ENCODE assay signal across 8 cellular contexts in genomic region chr14:28754209-28754985, GRCh38. TPM values are rescaled to one million over a fixed set of nuclear protein-coding genes. Genes with fewer than 3 reads are reported as not detected.
DNase-seq lines count a peak whose midpoint lies in the region; ATAC-seq lines count a peak whose summit lies in the region.

No MANE protein-coding gene starts in this region.

- DNase-seq in COLO829 (ENCODE audit: low spot score): peak; percentile 68
- DNase-seq in NCI-H2196 treated with DMSO at 0.1 percent for 48 hours (lab: John Stamatoyannopoulos, UW; ENCODE audit: unreplicated experiment): peak; percentile 19
- DNase-seq in caudate nucleus (lab: John Stamatoyannopoulos, UW): peak in 9 of 61 donors; percentile 23 to 68 (median 42)
- DNase-seq in middle frontal gyrus (ENCODE audit: extremely low spot score, low spot score): peak; percentile 53
- DNase-seq in CD8-positive, alpha-beta memory T cell: no peak
- no peak for DNase-seq in 8988T
- DNase-seq in HuH-7.5 (ENCODE audit: low spot score): no peak

- no peaks in the 10 kb centered on the region for H3K4me1 Mint-ChIP-seq in CD8-positive, alpha-beta memory T cell

- H3K27me3 ChIP-seq in CD8-positive, alpha-beta memory T cell (ENCODE audit: insufficient read depth, low read length, poor library complexity, severe bottlenecking): peaks cover 8% of the 10 kb centered on the region

- H3K9me3 ChIP-seq in CD8-positive, alpha-beta memory T cell (ENCODE audit: low read length): no peaks in the 10 kb centered on the region

- H3K27me3 Mint-ChIP-seq in CD8-positive, alpha-beta memory T cell: peaks cover 24 to 37% of the 10 kb centered on the region in 2 donors

- no peak overlapping the region for H3K27ac Mint-ChIP-seq in CD8-positive, alpha-beta memory T cell

- CTCF ChIA-PET in CD8-positive, alpha-beta memory T cell (lab: Charles Lee): no interaction called here

- no peaks in the 10 kb centered on the region for H3K36me3 ChIP-seq in CD8-positive, alpha-beta memory T cell (ENCODE audit: insufficient read depth, low read length)

- POLR2A ChIA-PET in CD8-positive, alpha-beta memory T cell (lab: Charles Lee): no interaction called here

- no peak overlapping the region for H3K4me3 ChIP-seq in CD8-positive, alpha-beta memory T cell (ENCODE audit: low read length)

- no peak overlapping the region for H3K4me3 Mint-ChIP-seq in CD8-positive, alpha-beta memory T cell

- peaks cover 0 to 2% (median 0%) of the 10 kb centered on the region in 3 donors for H3K36me3 Mint-ChIP-seq in CD8-positive, alpha-beta memory T cell

- H3K4me1 ChIP-seq in CD8-positive, alpha-beta memory T cell (ENCODE audit: insufficient read depth, low read length): no peaks in the 10 kb centered on the region

- H3K27ac ChIP-seq in caudate nucleus (ENCODE audit: low read depth, low read length): peak overlapping the region; percentile 62
- no peak overlapping the region for H3K27ac ChIP-seq in CD8-positive, alpha-beta memory T cell (ENCODE audit: low read depth, low read length)

- peaks cover 7 to 33% (median 14%) of the 10 kb centered on the region in 5 donors for H3K9me3 Mint-ChIP-seq in CD8-positive, alpha-beta memory T cell

- peak; percentile 54 for ATAC-seq in GM19395 (IDR thresholded peaks at IDR 0.05; ENCODE audit: unreplicated experiment)

RNA-seq across cellular contexts. Expression of gene FOXG1, which starts 12.2 kb away (rescaled TPM):
- not detected for total RNA-seq in CD8-positive, alpha-beta memory T cell
- polyA plus RNA-seq in CD8-positive, alpha-beta memory T cell: not detected

Comparison
In these comparisons a context has a peak if more than half of its experiments do, and no peak if none do; other contexts are left out.
1. DNase-seq: peak in COLO829 (single experiment), NCI-H2196 treated with DMSO at 0.1 percent for 48 hours (single experiment) and middle frontal gyrus (single experiment); none in CD8-positive, alpha-beta memory T cell (0 of 5), 8988T (single experiment) and HuH-7.5 (single experiment).